In genomic region chr2:217901826-217902225, GRCh38 we compare ENCODE assay signal across 10 cellular contexts.
DNase-seq lines count a peak whose midpoint lies in the region; ATAC-seq and TF ChIP-seq lines count a peak whose summit lies in the region.
"Had no signal": no experiment of that assay in that cellular context is flagged by ENCODE, and none has a peak within 500 bp of the region (broad histone marks: within the 10 kb centered on the region; RNA-seq: fewer than 3 reads in every experiment).

No MANE protein-coding gene starts in this region.

- H3K27ac ChIP-seq in liver (ENCODE audit: low read depth in 1 of 2, low read length in 2 of 2) (peak overlapping the region; percentile 95 to 97), thoracic aorta (peak overlapping the region; percentile 96 to 100), H9 (ENCODE audit: insufficient read length, low read depth, low read length) (no peak overlapping the region)

- peak overlapping the region in 1 of 3 experiments; percentile 82; a peak in 1 of 7 replicates for H3K27ac Mint-ChIP-seq in H9
- H3K27ac Mint-ChIP-seq in progenitor cell of endocrine pancreas: no peak overlapping the region

- no peak for TF ChIP-seq RAD21 in liver (IDR thresholded peaks at IDR 0.05)

- H3K9ac ChIP-seq in liver (ENCODE audit: low read depth in 1 of 2, low read length in 2 of 2) (peak overlapping the region; percentile 25 to 50), H9 (ENCODE audit: extremely low read depth, insufficient read length, low read length) (no peak overlapping the region)

- 62% methylated on average over 5 of the region's 5 CpGs for WGBS in liver
- no CpG with 5 or more reads among the region's 5 CpGs for WGBS in H9 (ENCODE audit: extremely low coverage, insufficient read length, low lambda C conversion rate)

- H4K91ac ChIP-seq in H9 (ENCODE audit: insufficient read length, low read depth, low read length): no peak overlapping the region

- H3K79me1 ChIP-seq in H9 (ENCODE audit: insufficient read depth, low read depth, low read length, poor library complexity, severe bottlenecking): no peaks in the 10 kb centered on the region

- no peak overlapping the region for H2BK120ac ChIP-seq in H9 (ENCODE audit: low read depth, low read length, poor library complexity, severe bottlenecking)

- no peak overlapping the region for H2AFZ ChIP-seq in H9 (ENCODE audit: low read length)

- H3K4me1 Mint-ChIP-seq in H9: peaks cover 12 to 34% of the 10 kb centered on the region in 2 experiments
- H3K4me1 Mint-ChIP-seq in progenitor cell of endocrine pancreas (ENCODE audit: low read depth): peaks cover 9% of the 10 kb centered on the region

- DNase-seq in MG63: peak; percentile 54
- DNase-seq in dedifferentiated amniotic fluid mesenchymal stem cell (ENCODE audit: extremely low spot score): peak; percentile 63
- DNase-seq in thoracic aorta (ENCODE audit: low spot score): no peak
- DNase-seq in H9: no peak
- no peak for DNase-seq in LoVo (ENCODE audit: low spot score)
- no peak for DNase-seq in progenitor cell of endocrine pancreas (ENCODE audit: low spot score, unreplicated experiment)
- DNase-seq: GDM1, NCI-H187 had no signal

- no peak overlapping the region for H3K14ac ChIP-seq in H9 (ENCODE audit: insufficient read depth, low read length)

- no peak overlapping the region for H3K4ac ChIP-seq in H9 (ENCODE audit: low read depth, low read length)

- no peak overlapping the region for H2AK5ac ChIP-seq in H9 (ENCODE audit: insufficient read length, low read length)

- H3K9me3 Mint-ChIP-seq in H9 (no peaks in the 10 kb centered on the region), progenitor cell of endocrine pancreas (ENCODE audit: low read depth) (no peaks in the 10 kb centered on the region)

- H3K56ac ChIP-seq in H9 (ENCODE audit: insufficient read length, low read depth, low read length): no peak overlapping the region

- H3K4me1 ChIP-seq in liver (ENCODE audit: control insufficient read depth in 4 of 4, insufficient read depth in 4 of 4, low read length in 3 of 4): peaks cover 55 to 95% (median 83%) of the 10 kb centered on the region in 4 donors
- peaks cover 74 to 100% of the 10 kb centered on the region in 2 donors for H3K4me1 ChIP-seq in thoracic aorta (ENCODE audit: control insufficient read depth in 1 of 2, low read depth in 2 of 2)
- H3K4me1 ChIP-seq in H9 (ENCODE audit: insufficient read depth, low read length): no peaks in the 10 kb centered on the region

- H3T11ph ChIP-seq in H9 (ENCODE audit: low read length): no peak overlapping the region

- H3K79me2 ChIP-seq in H9 (ENCODE audit: insufficient read depth, low read length): no peaks in the 10 kb centered on the region

- H3K27me3 ChIP-seq in MG63: no peaks in the 10 kb centered on the region
- H3K27me3 ChIP-seq in liver (ENCODE audit: control insufficient read depth in 4 of 4, insufficient read depth in 4 of 4, low read length in 3 of 4): no peaks in the 10 kb centered on the region
- no peaks in the 10 kb centered on the region for H3K27me3 ChIP-seq in thoracic aorta (replicated peaks; ENCODE audit: insufficient read depth)
- no peaks in the 10 kb centered on the region for H3K27me3 ChIP-seq in H9 (ENCODE audit: insufficient read depth, low read length)

- no peaks in the 10 kb centered on the region; a peak in 1 of 7 replicates for H3K36me3 Mint-ChIP-seq in H9 (ENCODE audit: insufficient read depth in 1 of 3, low read depth in 3 of 3)
- no peaks in the 10 kb centered on the region for H3K36me3 Mint-ChIP-seq in progenitor cell of endocrine pancreas (ENCODE audit: insufficient read depth)

- H3K4me3 ChIP-seq in MG63 (no peak overlapping the region), liver (ENCODE audit: low read depth in 1 of 3, low read length in 3 of 3) (no peak overlapping the region), thoracic aorta (peak overlapping the region; percentile 59)

- H3K27me3 Mint-ChIP-seq in H9 (ENCODE audit: low read depth): no peaks in the 10 kb centered on the region; the same call in 1 of the 2 replicates
- H3K27me3 Mint-ChIP-seq in progenitor cell of endocrine pancreas: peaks cover 4% of the 10 kb centered on the region

- H3K18ac ChIP-seq in H9 (ENCODE audit: insufficient read length, low read depth, low read length): no peak overlapping the region

- no peak overlapping the region for H4K8ac ChIP-seq in H9 (replicated peaks; ENCODE audit: insufficient read length, low read depth, low read length)

- no peaks in the 10 kb centered on the region for H4K20me1 ChIP-seq in H9 (ENCODE audit: control insufficient read depth, insufficient read depth, insufficient read length)

- H3K23ac ChIP-seq in H9 (ENCODE audit: insufficient read length, low read depth, low read length): no peak overlapping the region

- ATAC-seq in thoracic aorta (ENCODE audit: insufficient number of reproducible peaks, low FRiP score, low read depth) (peak; percentile 21), GM21367 (IDR thresholded peaks at IDR 0.05; ENCODE audit: unreplicated experiment) (no peak)

- no peak for TF ChIP-seq CTCF in liver (IDR thresholded peaks at IDR 0.05; ENCODE audit: low read depth, low read length, missing input control)
- no peak for TF ChIP-seq CTCF in thoracic aorta (IDR thresholded peaks at IDR 0.05)
- TF ChIP-seq CTCF in H9 (conservative IDR thresholded peaks at IDR 0.05): no peak
- no peak for TF ChIP-seq CTCF in progenitor cell of endocrine pancreas (IDR thresholded peaks at IDR 0.05; ENCODE audit: unreplicated experiment)

- H3K4me3 Mint-ChIP-seq in H9 (no peak overlapping the region), progenitor cell of endocrine pancreas (ENCODE audit: low read depth) (no peak overlapping the region)

- H2BK15ac ChIP-seq in H9 (ENCODE audit: low read depth, low read length): no peak overlapping the region

- H3K4me2 ChIP-seq in H9 (ENCODE audit: insufficient read depth, insufficient read length, low read length): no peak overlapping the region

- no peaks in the 10 kb centered on the region for H3K23me2 ChIP-seq in H9 (ENCODE audit: insufficient read length, low read depth, low read length, poor library complexity, severe bottlenecking)

- no peaks in the 10 kb centered on the region for H3K9me3 ChIP-seq in MG63
- no peaks in the 10 kb centered on the region for H3K9me3 ChIP-seq in liver (ENCODE audit: control insufficient read depth in 4 of 4, low read length in 3 of 4)
- no peaks in the 10 kb centered on the region for H3K9me3 ChIP-seq in thoracic aorta
- no peaks in the 10 kb centered on the region for H3K9me3 ChIP-seq in H9 (ENCODE audit: control insufficient read depth, low read depth, low read length)

- no peak overlapping the region for H2BK20ac ChIP-seq in H9 (ENCODE audit: low read depth, low read length, poor library complexity, severe bottlenecking)

- no peak overlapping the region for H4K5ac ChIP-seq in H9 (ENCODE audit: insufficient read length, low read depth, low read length)

- H3K36me3 ChIP-seq in MG63 (peaks cover 28% of the 10 kb centered on the region), liver (ENCODE audit: control insufficient read depth in 4 of 4, insufficient read depth in 3 of 4, low read depth in 1 of 4, low read length in 3 of 4) (peaks cover 0 to 5% (median 2%) of the 10 kb centered on the region in 4 donors), thoracic aorta (peaks cover 31% of the 10 kb centered on the region)

- no peak overlapping the region for H2BK12ac ChIP-seq in H9 (ENCODE audit: insufficient read length, low read depth, low read length)

- H2BK5ac ChIP-seq in H9 (ENCODE audit: insufficient read length, low read length): no peak overlapping the region

TF ChIP-seq in liver, 16 proteins besides CTCF, POLR2A, EP300 and RAD21:
- TF ChIP-seq HNF4A (conservative IDR thresholded peaks at IDR 0.05): no peak
- TF ChIP-seq JUND (IDR thresholded peaks at IDR 0.05): no peak

Comparison
In these comparisons a context has a peak if more than half of its experiments do, and no peak if none do; other contexts are left out.
1. DNase-seq: peak in MG63 (single experiment) and dedifferentiated amniotic fluid mesenchymal stem cell (single experiment); none in thoracic aorta (single experiment), H9 (single experiment), LoVo (single experiment) and progenitor cell of endocrine pancreas (single experiment).